Comparison of ENCODE assay signal across 22 cellular contexts in genomic region chr18:13308369-13308768, GRCh38.
DNase-seq lines count a peak whose midpoint lies in the region; ATAC-seq, FAIRE-seq and TF ChIP-seq lines count a peak whose summit lies in the region.
"Had no signal": no experiment of that assay in that cellular context is flagged by ENCODE, and none has a peak within 500 bp of the region (broad histone marks: within the 10 kb centered on the region; RNA-seq: fewer than 3 reads in every experiment).

No MANE protein-coding gene starts in this region.

- CTCF ChIA-PET in HepG2 (lab: Yijun Ruan, JAX; ENCODE audit: low intra/inter-chr PET ratio, low total read pairs): no interaction called here

- H3K9ac ChIP-seq in HepG2 (ENCODE audit: insufficient read depth, low read depth, low read length): no peak overlapping the region
- H3K9ac ChIP-seq: parathyroid adenoma had no signal

- peaks cover 0 to 4% (median 0%) of the 10 kb centered on the region in 7 donors for H3K9me3 Mint-ChIP-seq in CD4-positive, CD25-positive, alpha-beta regulatory T cell
- H3K9me3 Mint-ChIP-seq in activated T-cell treated with anti-CD3 and anti-CD28 coated beads, Interleukin-2, amount 50 U/mL, for 72 hours: peaks cover 3 to 4% of the 10 kb centered on the region in 2 donors
- peaks cover 0 to 2% (median 0%) of the 10 kb centered on the region in 6 donors for H3K9me3 Mint-ChIP-seq in immature natural killer cell

- no peaks in the 10 kb centered on the region for H4K20me1 ChIP-seq in HepG2 (ENCODE audit: insufficient read depth, low read length)

- intact Hi-C loops in HepG2 (cut with micrococcal nuclease; ENCODE audit: unreplicated experiment): no loop called here

- H3K4me2 ChIP-seq in HepG2 (ENCODE audit: low read depth, low read length): no peak overlapping the region

- DNase-seq in activated CD4-positive, alpha-beta T cell treated with anti-CD3 and anti-CD28 coated beads for 48 hours: peak; percentile 29
- DNase-seq in activated CD4-positive, alpha-beta T cell treated with anti-CD3 and anti-CD28 coated beads, Interleukin-2, amount 50 U/mL, for 4 hours: no peak
- no peak for DNase-seq in CD4-positive, CD25-positive, alpha-beta regulatory T cell
- DNase-seq in activated T-cell treated with anti-CD3 and anti-CD28 coated beads, Interleukin-2, amount 50 U/mL, for 72 hours: peak; percentile 36 to 51
- peak; percentile 60 to 68 (median 60) for DNase-seq in immature natural killer cell
- no peak for DNase-seq in iPS-NIHi7 (ENCODE audit: extremely low spot score)
- DNase-seq in 8988T: no peak
- DNase-seq in HepG2 (ENCODE audit: low spot score): no peak
- DNase-seq: erythroblast, foreskin melanocyte, kidney glomerular epithelial cell, NCI-H1436, NCI-H2171 treated with DMSO at 0.1 percent for 48 hours, NCI-H526 treated with DMSO at 0.1 percent for 48 hours, OCI-M1, SIG-M5, sigmoid colon, WERI-Rb-1 had no signal

- no peaks in the 10 kb centered on the region for H3K79me2 ChIP-seq in HepG2 (ENCODE audit: insufficient read depth, low read length)

- POLR2A ChIA-PET in HepG2 (lab: Yijun Ruan, JAX): no interaction called here

- peaks cover 7 to 51% (median 14%) of the 10 kb centered on the region in 4 donors for H3K4me1 Mint-ChIP-seq in CD4-positive, CD25-positive, alpha-beta regulatory T cell
- peaks cover 63% of the 10 kb centered on the region for H3K4me1 Mint-ChIP-seq in activated T-cell treated with anti-CD3 and anti-CD28 coated beads, Interleukin-2, amount 50 U/mL, for 72 hours (ENCODE audit: low read depth)
- peaks cover 18 to 40% of the 10 kb centered on the region in 2 donors for H3K4me1 Mint-ChIP-seq in immature natural killer cell

- no peak overlapping the region for H2AFZ ChIP-seq in HepG2 (ENCODE audit: low read length)
- H2AFZ ChIP-seq: parathyroid adenoma had no signal

- 92% methylated on average over 8 of the region's 9 CpGs for WGBS in HepG2 (ENCODE audit: low lambda C conversion rate)

- no peak for TF ChIP-seq RAD21 in HepG2 (CRISPR knock-in tag; IDR thresholded peaks at IDR 0.05)

- no peak for ATAC-seq in CD4-positive, CD25-positive, alpha-beta regulatory T cell (ENCODE audit: low read depth in 2 of 2)
- ATAC-seq in activated T-cell treated with anti-CD3 and anti-CD28 coated beads, Interleukin-2, amount 50 U/mL, for 72 hours (replicated peaks in 1 of 2): peak; percentile 80 to 85
- no peak for ATAC-seq in HepG2

- no peak for TF ChIP-seq POLR2A in HepG2 (IDR thresholded peaks at IDR 0.05; ENCODE audit: insufficient read depth in 1 of 2, low read depth in 2 of 2, low read length in 2 of 2)

- peak overlapping the region in 2 of 3 donors; percentile 16 to 68 for H3K27ac Mint-ChIP-seq in CD4-positive, CD25-positive, alpha-beta regulatory T cell
- no peak overlapping the region for H3K27ac Mint-ChIP-seq in activated T-cell treated with anti-CD3 and anti-CD28 coated beads, Interleukin-2, amount 50 U/mL, for 72 hours
- peak overlapping the region in 4 of 6 donors; percentile 10 to 52 (median 15) for H3K27ac Mint-ChIP-seq in immature natural killer cell
- H3K27ac Mint-ChIP-seq: memory B cell had no signal

- no peak for TF ChIP-seq CTCF in HepG2 (CRISPR knock-in tag; IDR thresholded peaks at IDR 0.05)

- H3K27me3 Mint-ChIP-seq in CD4-positive, CD25-positive, alpha-beta regulatory T cell: no peaks in the 10 kb centered on the region
- no peaks in the 10 kb centered on the region for H3K27me3 Mint-ChIP-seq in activated T-cell treated with anti-CD3 and anti-CD28 coated beads, Interleukin-2, amount 50 U/mL, for 72 hours (ENCODE audit: low read depth)
- peaks cover 4 to 17% (median 9%) of the 10 kb centered on the region in 3 donors for H3K27me3 Mint-ChIP-seq in immature natural killer cell (ENCODE audit: low read depth in 3 of 3)

- H3K27ac ChIP-seq in CD4-positive, CD25-positive, alpha-beta regulatory T cell (ENCODE audit: insufficient read depth, low read length, poor library complexity, severe bottlenecking): no peak overlapping the region
- H3K27ac ChIP-seq in HepG2 (ENCODE audit: extremely low read length, insufficient read depth, low read length): no peak overlapping the region
- H3K27ac ChIP-seq: parathyroid adenoma, sigmoid colon, WERI-Rb-1 had no signal

- peaks cover 3% of the 10 kb centered on the region for H3K4me1 ChIP-seq in CD4-positive, CD25-positive, alpha-beta regulatory T cell (ENCODE audit: control insufficient read depth, insufficient read depth, low read length, poor library complexity, severe bottlenecking)
- peaks cover 13% of the 10 kb centered on the region for H3K4me1 ChIP-seq in HepG2 (ENCODE audit: insufficient read depth, low read length)
- H3K4me1 ChIP-seq: parathyroid adenoma had no signal

- no peak overlapping the region for H3K4me3 Mint-ChIP-seq in CD4-positive, CD25-positive, alpha-beta regulatory T cell
- H3K4me3 Mint-ChIP-seq in activated T-cell treated with anti-CD3 and anti-CD28 coated beads, Interleukin-2, amount 50 U/mL, for 72 hours: peak overlapping the region in 1 of 2 donors; percentile 2
- peak overlapping the region; percentile 8 to 61 (median 25) for H3K4me3 Mint-ChIP-seq in immature natural killer cell
- H3K4me3 Mint-ChIP-seq: memory B cell had no signal

- no peaks in the 10 kb centered on the region for H3K36me3 Mint-ChIP-seq in CD4-positive, CD25-positive, alpha-beta regulatory T cell
- H3K36me3 Mint-ChIP-seq in activated T-cell treated with anti-CD3 and anti-CD28 coated beads, Interleukin-2, amount 50 U/mL, for 72 hours (ENCODE audit: insufficient read depth in 2 of 2): peaks cover 3 to 9% of the 10 kb centered on the region in 2 donors
- no peaks in the 10 kb centered on the region for H3K36me3 Mint-ChIP-seq in immature natural killer cell

- no peak overlapping the region for H3K4me3 ChIP-seq in CD4-positive, CD25-positive, alpha-beta regulatory T cell (ENCODE audit: low read depth, low read length)
- H3K4me3 ChIP-seq in HepG2 (replicated peaks in 1 of 3; ENCODE audit: insufficient read depth in 1 of 3, low read depth in 2 of 3, low read length in 3 of 3): no peak overlapping the region
- H3K4me3 ChIP-seq: sigmoid colon had no signal

- H3K9me3 ChIP-seq in CD4-positive, CD25-positive, alpha-beta regulatory T cell (ENCODE audit: control insufficient read depth in 2 of 2, low read length in 2 of 2): no peaks in the 10 kb centered on the region
- no peaks in the 10 kb centered on the region for H3K9me3 ChIP-seq in HepG2 (ENCODE audit: low read length)
- H3K9me3 ChIP-seq: sigmoid colon had no signal

- BruUV-seq in HepG2 (replicated peaks; lab: Mats Ljungman, UMichigan): no TSS peak

- H3K27me3 ChIP-seq in CD4-positive, CD25-positive, alpha-beta regulatory T cell (ENCODE audit: control insufficient read depth, insufficient read depth, low read length): no peaks in the 10 kb centered on the region
- no peaks in the 10 kb centered on the region for H3K27me3 ChIP-seq in HepG2 (ENCODE audit: control insufficient read depth in 1 of 2, insufficient read depth in 2 of 2, low read length in 2 of 2)
- H3K27me3 ChIP-seq: sigmoid colon had no signal

- in situ Hi-C loops in HepG2 (cut with HindIII; ENCODE audit: extremely low pct_ligation_motif_present, low pct_unique_long_range_greater_than_20kb): no loop called here

- no peak for FAIRE-seq in HepG2 (lab: Jason Lieb, UNC)
- FAIRE-seq: A204.1, G401.6 had no signal

- H3K36me3 ChIP-seq in CD4-positive, CD25-positive, alpha-beta regulatory T cell (ENCODE audit: control insufficient read depth, insufficient read depth, low read length): no peaks in the 10 kb centered on the region
- no peaks in the 10 kb centered on the region for H3K36me3 ChIP-seq in HepG2 (replicated peaks in 1 of 2; ENCODE audit: control insufficient read depth in 1 of 2, insufficient read depth in 2 of 2, low read length in 2 of 2)
- H3K36me3 ChIP-seq: sigmoid colon, WERI-Rb-1 had no signal

- TF ChIP-seq EP300 in HepG2 (IDR thresholded peaks at IDR 0.05; ENCODE audit: low read depth in 2 of 2, low read length in 2 of 2): no peak
- no peak for TF ChIP-seq EP300 in HepG2 (CRISPR knock-in tag; IDR thresholded peaks at IDR 0.05; ENCODE audit: borderline replicate concordance)

TF ChIP-seq in HepG2, 621 proteins besides CTCF, POLR2A, EP300 and RAD21:
- TF ChIP-seq RFX1 (IDR thresholded peaks at IDR 0.05) (no peak), TBL1XR1 (IDR thresholded peaks at IDR 0.05; ENCODE audit: borderline replicate concordance, low read length, partially characterized antibody) (no peak), ZNF432 (CRISPR knock-in tag; IDR thresholded peaks at IDR 0.05; ENCODE audit: borderline replicate concordance) (no peak), AHR (CRISPR knock-in tag; IDR thresholded peaks at IDR 0.05) (no peak), TIGD3 (CRISPR knock-in tag; IDR thresholded peaks at IDR 0.05; ENCODE audit: borderline replicate concordance) (no peak), MNT (IDR thresholded peaks at IDR 0.05) (no peak), SMAD9 (CRISPR knock-in tag; IDR thresholded peaks at IDR 0.05) (no peak), MLLT10 (CRISPR knock-in tag; IDR thresholded peaks at IDR 0.05) (no peak)

Comparison
In these comparisons a context has a peak if more than half of its experiments do, and no peak if none do; other contexts are left out.
1. DNase-seq: peak in activated CD4-positive, alpha-beta T cell treated with anti-CD3 and anti-CD28 coated beads for 48 hours (single experiment), activated T-cell treated with anti-CD3 and anti-CD28 coated beads, Interleukin-2, amount 50 U/mL, for 72 hours (2 of 2) and immature natural killer cell (3 of 3); none in activated CD4-positive, alpha-beta T cell treated with anti-CD3 and anti-CD28 coated beads, Interleukin-2, amount 50 U/mL, for 4 hours (0 of 2), CD4-positive, CD25-positive, alpha-beta regulatory T cell (0 of 3), iPS-NIHi7 (single experiment), 8988T (single experiment) and HepG2 (single experiment).
2. ATAC-seq: peak in activated T-cell treated with anti-CD3 and anti-CD28 coated beads, Interleukin-2, amount 50 U/mL, for 72 hours (2 of 2); none in CD4-positive, CD25-positive, alpha-beta regulatory T cell (0 of 2) and HepG2 (single experiment).
3. H3K4me3 Mint-ChIP-seq: peak in immature natural killer cell (5 of 5); none in CD4-positive, CD25-positive, alpha-beta regulatory T cell (0 of 4).